25 cellular contexts compared by ENCODE assay signal in genomic region chrX:2933125-2933900, GRCh38. TPM values are rescaled to one million over a fixed set of nuclear protein-coding genes. Genes with fewer than 3 reads are reported as not detected.
DNase-seq lines count a peak whose midpoint lies in the region; ATAC-seq, FAIRE-seq and TF ChIP-seq lines count a peak whose summit lies in the region.
"Had no signal": no experiment of that assay in that cellular context is flagged by ENCODE, and none has a peak within 500 bp of the region (broad histone marks: within the 10 kb centered on the region; RNA-seq: fewer than 3 reads in every experiment).

No MANE protein-coding gene starts in this region.

- no peak overlapping the region for H3K27ac ChIP-seq in keratinocyte (ENCODE audit: control insufficient read depth, insufficient read depth, low read length)
- no peak overlapping the region for H3K27ac ChIP-seq in CD8-positive, alpha-beta memory T cell (ENCODE audit: low read depth, low read length)
- H3K27ac ChIP-seq: adrenal gland, cardiac muscle cell, esophagus muscularis mucosa had no signal

- POLR2A ChIA-PET in CD8-positive, alpha-beta memory T cell (lab: Charles Lee), result no interaction called here

- peaks cover 4% of the 10 kb centered on the region for H3K27me3 Mint-ChIP-seq in activated CD8-positive, alpha-beta memory T cell treated with anti-CD3 and anti-CD28 coated beads, Interleukin-2, amount 10 ng/mL, durations not matched to agents 7 days and 5 days
- H3K27me3 Mint-ChIP-seq in CD8-positive, alpha-beta memory T cell, result peaks cover 8 to 9% of the 10 kb centered on the region in 2 donors

- no peaks in the 10 kb centered on the region for H3K36me3 ChIP-seq in keratinocyte (ENCODE audit: control insufficient read depth in 2 of 2, extremely low read depth in 1 of 2, insufficient read depth in 2 of 2, low read length in 2 of 2)
- H3K36me3 ChIP-seq in CD8-positive, alpha-beta memory T cell (ENCODE audit: insufficient read depth, low read length), result no peaks in the 10 kb centered on the region
- H3K36me3 ChIP-seq: adrenal gland, cardiac muscle cell, esophagus muscularis mucosa had no signal

- no peaks in the 10 kb centered on the region for H3K9me1 ChIP-seq in keratinocyte (ENCODE audit: control insufficient read depth, extremely low read depth, insufficient read depth, low read length)

- H3K79me2 ChIP-seq in keratinocyte (ENCODE audit: control insufficient read depth, insufficient read depth, low read length), result no peaks in the 10 kb centered on the region

- H3K9ac ChIP-seq in keratinocyte (ENCODE audit: control insufficient read depth, extremely low read depth, insufficient read depth, low read length), result no peak overlapping the region

- H3K36me3 Mint-ChIP-seq in activated CD8-positive, alpha-beta memory T cell treated with anti-CD3 and anti-CD28 coated beads, Interleukin-2, amount 10 ng/mL, durations not matched to agents 7 days and 5 days, result no peaks in the 10 kb centered on the region
- H3K36me3 Mint-ChIP-seq in CD8-positive, alpha-beta memory T cell, result no peaks in the 10 kb centered on the region

- H3K4me1 ChIP-seq in keratinocyte (ENCODE audit: control insufficient read depth, extremely low read depth, insufficient read depth, low read length), result peaks cover 7% of the 10 kb centered on the region
- H3K4me1 ChIP-seq in CD8-positive, alpha-beta memory T cell (ENCODE audit: insufficient read depth, low read length), result no peaks in the 10 kb centered on the region
- H3K4me1 ChIP-seq: adrenal gland had no signal

- H3K4me2 ChIP-seq in keratinocyte (ENCODE audit: control insufficient read depth, extremely low read depth, insufficient read depth, low read depth, low read length), result peak overlapping the region; percentile 60

- H3K27ac Mint-ChIP-seq in activated CD8-positive, alpha-beta memory T cell treated with anti-CD3 and anti-CD28 coated beads, Interleukin-2, amount 10 ng/mL, durations not matched to agents 7 days and 5 days, result no peak overlapping the region
- no peak overlapping the region for H3K27ac Mint-ChIP-seq in CD8-positive, alpha-beta memory T cell
- H3K27ac Mint-ChIP-seq: activated CD4-positive, alpha-beta T cell treated with anti-CD3 and anti-CD28 coated beads, Interleukin-2, amount 10 ng/mL, durations not matched to agents 7 days and 5 days; IgD-negative memory B cell; nephron progenitor cell had no signal

- no peak for TF ChIP-seq CTCF in keratinocyte (optimal IDR thresholded peaks at IDR 0.05 in 1 of 3, IDR thresholded peaks at IDR 0.05 in 1 of 3, conservative IDR thresholded peaks at IDR 0.05 in 1 of 3; ENCODE audit: extremely low read depth in 1 of 3, insufficient read depth in 2 of 3, low read length in 3 of 3)

- no peaks in the 10 kb centered on the region for H3K4me1 Mint-ChIP-seq in activated CD8-positive, alpha-beta memory T cell treated with anti-CD3 and anti-CD28 coated beads, Interleukin-2, amount 10 ng/mL, durations not matched to agents 7 days and 5 days
- H3K4me1 Mint-ChIP-seq in CD8-positive, alpha-beta memory T cell, result peaks cover 0 to 7% (median 5%) of the 10 kb centered on the region in 3 donors
- H3K4me1 Mint-ChIP-seq: activated CD4-positive, alpha-beta T cell treated with anti-CD3 and anti-CD28 coated beads, Interleukin-2, amount 10 ng/mL, durations not matched to agents 7 days and 5 days; IgD-negative memory B cell had no signal

- H3K9me3 ChIP-seq in keratinocyte (ENCODE audit: control insufficient read depth, low read depth, low read length), result no peaks in the 10 kb centered on the region
- no peaks in the 10 kb centered on the region for H3K9me3 ChIP-seq in CD8-positive, alpha-beta memory T cell (ENCODE audit: low read length)
- H3K9me3 ChIP-seq: adrenal gland had no signal

- H3K4me3 Mint-ChIP-seq in activated CD8-positive, alpha-beta memory T cell treated with anti-CD3 and anti-CD28 coated beads, Interleukin-2, amount 10 ng/mL, durations not matched to agents 7 days and 5 days, result no peak overlapping the region
- H3K4me3 Mint-ChIP-seq in CD8-positive, alpha-beta memory T cell, result no peak overlapping the region
- H3K4me3 Mint-ChIP-seq: activated CD4-positive, alpha-beta T cell treated with anti-CD3 and anti-CD28 coated beads, Interleukin-2, amount 10 ng/mL, durations not matched to agents 7 days and 5 days; IgD-negative memory B cell; mesothelial cell of epicardium; nephron progenitor cell had no signal

- CTCF ChIA-PET in activated CD8-positive, alpha-beta memory T cell treated with anti-CD3 and anti-CD28 coated beads, Interleukin-2, amount 10 ng/mL, durations not matched to agents 7 days and 5 days (lab: Charles Lee), result no interaction called here
- CTCF ChIA-PET in CD8-positive, alpha-beta memory T cell (lab: Charles Lee), result no interaction called here

- dilution Hi-C loops in keratinocyte (cut with MboI; ENCODE audit: extremely low pct_ligation_motif_present, low sequenced_read_pairs), result no loop called here

- H3K27me3 ChIP-seq in keratinocyte (ENCODE audit: control insufficient read depth, extremely low read depth, insufficient read depth, low read length), result no peaks in the 10 kb centered on the region
- H3K27me3 ChIP-seq in CD8-positive, alpha-beta memory T cell (ENCODE audit: insufficient read depth, low read length, poor library complexity, severe bottlenecking), result no peaks in the 10 kb centered on the region
- H3K27me3 ChIP-seq: adrenal gland, cardiac muscle cell, esophagus muscularis mucosa had no signal

- H2AFZ ChIP-seq in keratinocyte (ENCODE audit: control insufficient read depth, low read length), result peak overlapping the region; percentile 37

- peak; percentile 34 for FAIRE-seq in keratinocyte (lab: Jason Lieb, UNC)

- no peak for ATAC-seq in activated CD8-positive, alpha-beta memory T cell treated with anti-CD3 and anti-CD28 coated beads, Interleukin-2, amount 10 ng/mL, durations not matched to agents 7 days and 5 days
- ATAC-seq in HG03097 (IDR thresholded peaks at IDR 0.05; ENCODE audit: low FRiP score, unreplicated experiment), result no peak

- no peak overlapping the region for H3K4me3 ChIP-seq in keratinocyte (ENCODE audit: control insufficient read depth in 2 of 3, extremely low read depth in 1 of 3, insufficient read depth in 2 of 3, low read depth in 1 of 3, low read length in 3 of 3)
- H3K4me3 ChIP-seq in CD8-positive, alpha-beta memory T cell (ENCODE audit: low read length), result no peak overlapping the region
- H3K4me3 ChIP-seq: adrenal gland, cardiac muscle cell, esophagus muscularis mucosa had no signal

- no peaks in the 10 kb centered on the region for H3K9me3 Mint-ChIP-seq in activated CD8-positive, alpha-beta memory T cell treated with anti-CD3 and anti-CD28 coated beads, Interleukin-2, amount 10 ng/mL, durations not matched to agents 7 days and 5 days (ENCODE audit: low read depth)
- peaks cover 0 to 11% (median 2%) of the 10 kb centered on the region in 5 donors for H3K9me3 Mint-ChIP-seq in CD8-positive, alpha-beta memory T cell

- no peaks in the 10 kb centered on the region for H4K20me1 ChIP-seq in keratinocyte (ENCODE audit: control insufficient read depth, extremely low read depth, insufficient read depth, low read length)

- DNase-seq in EH (ENCODE audit: low read depth) (peak; percentile 40), MV-4-11 (lab: John Stamatoyannopoulos, UW) (peak; percentile 12), SW480 (ENCODE audit: low spot score) (peak; percentile 84), keratinocyte (ENCODE audit: low read depth, low spot score) (no peak), GM19238 (ENCODE audit: insufficient read length, low spot score) (no peak)
- no peak for DNase-seq in activated CD8-positive, alpha-beta memory T cell treated with anti-CD3 and anti-CD28 coated beads, Interleukin-2, amount 10 ng/mL, durations not matched to agents 7 days and 5 days
- no peak for DNase-seq in CD8-positive, alpha-beta memory T cell
- DNase-seq: activated CD4-positive, alpha-beta T cell treated with anti-CD3 and anti-CD28 coated beads, Interleukin-2, amount 10 ng/mL, durations not matched to agents 7 days and 5 days; activated CD8-positive, alpha-beta memory T cell treated with anti-CD3 and anti-CD28 coated beads, Interleukin-2, amount 50 U/mL, for 48 hours; activated gamma-delta T cell; adrenal gland; Calu3; GF-D8; HCEC 1CT; NCI-H1105 treated with DMSO at 0.1 percent for 48 hours; NCI-H2171 treated with DMSO at 0.1 percent for 48 hours; nephron progenitor cell; RPMI8226; stimulated activated CD4-positive, alpha-beta T cell treated with anti-CD3 and anti-CD28 coated beads, Interleukin-4, amount 100 ng/mL, for 4 hours; SW 1271 had no signal

RNA-seq across cellular contexts. Expression of gene ARSD, which starts 4.2 kb away (rescaled TPM):
- polyA plus RNA-seq in keratinocyte, result 7.9 to 9.9 TPM (median 8.1 TPM) in 3 replicates
- 6.9 TPM for polyA plus RNA-seq in keratinocyte (2011; ENCODE audit: low read depth)
- polyA plus RNA-seq in keratinocyte (2011; cell fraction: cytosol; rRNA removed), result 6.0 and 6.7 TPM in 2 replicates
- polyA plus RNA-seq in keratinocyte (2011; cell fraction: nucleus; rRNA removed), result 24.7 and 29.0 TPM in 2 replicates
- 6.7 and 9.6 TPM in 2 replicates for polyA plus RNA-seq in keratinocyte (2012; ENCODE audit: low replicate concordance)
- 12.3 to 22.4 TPM (median 13.8 TPM) in 3 replicates for polyA minus RNA-seq in keratinocyte
- polyA minus RNA-seq in keratinocyte (2011; cell fraction: cytosol; rRNA and poly(A)+ RNA removed), result 13.6 TPM
- 26.0 and 35.8 TPM in 2 replicates for polyA minus RNA-seq in keratinocyte (2011; cell fraction: nucleus; rRNA and poly(A)+ RNA removed)
- 1 to 10 TPM; 1.3 to 2.1 TPM for total RNA-seq in activated CD8-positive, alpha-beta memory T cell treated with anti-CD3 and anti-CD28 coated beads, Interleukin-2, amount 10 ng/mL, durations not matched to agents 7 days and 5 days
- 1 to 10 TPM; 1.6 to 2.2 TPM for total RNA-seq in CD8-positive, alpha-beta memory T cell
- polyA plus RNA-seq in CD8-positive, alpha-beta memory T cell, result 4.0 TPM

Comparison
In these comparisons a context has a peak if more than half of its experiments do, and no peak if none do; other contexts are left out.
1. DNase-seq: peak in EH (single experiment), MV-4-11 (single experiment) and SW480 (single experiment); none in keratinocyte (single experiment), activated CD8-positive, alpha-beta memory T cell treated with anti-CD3 and anti-CD28 coated beads, Interleukin-2, amount 10 ng/mL, durations not matched to agents 7 days and 5 days (single experiment), CD8-positive, alpha-beta memory T cell (0 of 5) and GM19238 (single experiment).